Comparison of ENCODE assay signal across 9 cellular contexts in genomic region chr16:18983565-18984424, GRCh38. TPM values are rescaled to one million over a fixed set of nuclear protein-coding genes. Genes with fewer than 3 reads are reported as not detected.
DNase-seq lines count a peak whose midpoint lies in the region; ATAC-seq and TF ChIP-seq lines count a peak whose summit lies in the region.
"Had no signal": no experiment of that assay in that cellular context is flagged by ENCODE, and none has a peak within 500 bp of the region (broad histone marks: within the 10 kb centered on the region; RNA-seq: fewer than 3 reads in every experiment).

Gene TMC7 (plus strand): TSS chr16:18983934. CDS start chr16:18984064, 130 bp downstream.

- peak within 1 kb of the TSS; percentile 46 for H3K4me3 ChIP-seq in fibroblast of mammary gland (ENCODE audit: control insufficient read depth, low read depth, low read length)
- H3K4me3 ChIP-seq in mucosa of stomach (ENCODE audit: low read length) = peak within 1 kb of the TSS; percentile 1
- H3K4me3 ChIP-seq in thoracic aorta = peak within 1 kb of the TSS; percentile 74

- H3K9ac ChIP-seq in mucosa of stomach (ENCODE audit: low read length) = peak within 1 kb of the TSS; percentile 74

- CTCF ChIA-PET in activated CD4-positive, alpha-beta T cell treated with anti-CD3 and anti-CD28 coated beads, Interleukin-2, amount 10 ng/mL, durations not matched to agents 7 days and 5 days (lab: Charles Lee) = no interaction called here

- POLR2A ChIA-PET in activated CD4-positive, alpha-beta T cell treated with anti-CD3 and anti-CD28 coated beads, Interleukin-2, amount 10 ng/mL, durations not matched to agents 7 days and 5 days (lab: Charles Lee) = no interaction called here

- H3K4me3 Mint-ChIP-seq in activated CD4-positive, alpha-beta T cell treated with anti-CD3 and anti-CD28 coated beads, Interleukin-2, amount 10 ng/mL, durations not matched to agents 7 days and 5 days = no peak within 1 kb of the TSS

- H3K9me3 ChIP-seq in mucosa of stomach (ENCODE audit: control insufficient read depth, low read length) = no peaks in the 10 kb centered on the region
- no peaks in the 10 kb centered on the region for H3K9me3 ChIP-seq in thoracic aorta

- H3K36me3 ChIP-seq in mucosa of stomach (ENCODE audit: control insufficient read depth, insufficient read depth, low read length) (no peaks in the 10 kb centered on the region), thoracic aorta (no peaks in the 10 kb centered on the region)

- H3K9me3 Mint-ChIP-seq in activated CD4-positive, alpha-beta T cell treated with anti-CD3 and anti-CD28 coated beads, Interleukin-2, amount 10 ng/mL, durations not matched to agents 7 days and 5 days = no peaks in the 10 kb centered on the region
- H3K9me3 Mint-ChIP-seq: naive thymus-derived CD8-positive, alpha-beta T cell had no signal

- TF ChIP-seq CTCF in 22Rv1 (IDR thresholded peaks at IDR 0.05) (peak; percentile 96), GM13976 (IDR thresholded peaks at IDR 0.05; ENCODE audit: borderline replicate concordance, control extremely low read depth, extremely low read depth, insufficient read depth, missing control alignments) (peak; percentile 32), fibroblast of mammary gland (conservative IDR thresholded peaks at IDR 0.05; ENCODE audit: control insufficient read depth, insufficient read depth, low read depth, low read length) (peak; percentile 65), thoracic aorta (IDR thresholded peaks at IDR 0.05) (peak; percentile 54)

- H3K27me3 Mint-ChIP-seq in activated CD4-positive, alpha-beta T cell treated with anti-CD3 and anti-CD28 coated beads, Interleukin-2, amount 10 ng/mL, durations not matched to agents 7 days and 5 days = peaks cover 40% of the 10 kb centered on the region

- H3K27me3 ChIP-seq in mucosa of stomach (ENCODE audit: control insufficient read depth, insufficient read depth, low read length) (no peaks in the 10 kb centered on the region), thoracic aorta (replicated peaks; ENCODE audit: insufficient read depth) (no peaks in the 10 kb centered on the region)

- H3K4me1 ChIP-seq in mucosa of stomach (ENCODE audit: control insufficient read depth, insufficient read depth, low read length) (peaks cover 4% of the 10 kb centered on the region), thoracic aorta (ENCODE audit: control insufficient read depth in 1 of 2, low read depth in 2 of 2) (peaks cover 4 to 13% of the 10 kb centered on the region in 2 donors)

- H3K27ac Mint-ChIP-seq in activated CD4-positive, alpha-beta T cell treated with anti-CD3 and anti-CD28 coated beads, Interleukin-2, amount 10 ng/mL, durations not matched to agents 7 days and 5 days = no peak within 1 kb of the TSS
- H3K27ac Mint-ChIP-seq: naive thymus-derived CD8-positive, alpha-beta T cell had no signal

- H3K4me1 Mint-ChIP-seq in activated CD4-positive, alpha-beta T cell treated with anti-CD3 and anti-CD28 coated beads, Interleukin-2, amount 10 ng/mL, durations not matched to agents 7 days and 5 days = peaks cover 1% of the 10 kb centered on the region

- no peak for ATAC-seq in thoracic aorta (ENCODE audit: insufficient number of reproducible peaks, low FRiP score, low read depth)

- H3K36me3 Mint-ChIP-seq in activated CD4-positive, alpha-beta T cell treated with anti-CD3 and anti-CD28 coated beads, Interleukin-2, amount 10 ng/mL, durations not matched to agents 7 days and 5 days (ENCODE audit: low read depth) = no peaks in the 10 kb centered on the region
- H3K36me3 Mint-ChIP-seq: naive thymus-derived CD8-positive, alpha-beta T cell had no signal

- DNase-seq in GM13976 (ENCODE audit: low spot score) (peak; percentile 68), NCI-H2196 (lab: John Stamatoyannopoulos, UW; ENCODE audit: unreplicated experiment) (peak; percentile 87), fibroblast of mammary gland (ENCODE audit: low read depth) (peak; percentile 74), thoracic aorta (ENCODE audit: low spot score) (peak; percentile 11), activated gamma-delta T cell (lab: John Stamatoyannopoulos, UW) (no peak)
- DNase-seq in activated CD4-positive, alpha-beta T cell treated with anti-CD3 and anti-CD28 coated beads, Interleukin-2, amount 10 ng/mL, durations not matched to agents 7 days and 5 days = peak; percentile 10

- peak within 1 kb of the TSS; percentile 54 for H3K27ac ChIP-seq in 22Rv1
- peak within 1 kb of the TSS in 1 of 2 donors; percentile 23 for H3K27ac ChIP-seq in thoracic aorta

- in situ Hi-C loops in GM13976 (cut with MboI; ENCODE audit: low sequenced_read_pairs, unreplicated experiment) = no loop called here

RNA-seq across cellular contexts. Expression of gene TMC7, which starts in this region (rescaled TPM):
- total RNA-seq in activated CD4-positive, alpha-beta T cell treated with anti-CD3 and anti-CD28 coated beads, Interleukin-2, amount 10 ng/mL, durations not matched to agents 7 days and 5 days = not detected
- under 1 TPM; 0.49 to 0.81 TPM for total RNA-seq in thoracic aorta
- total RNA-seq: naive thymus-derived CD8-positive, alpha-beta T cell had no signal

Comparison
In these comparisons a context has a peak if more than half of its experiments do, and no peak if none do; other contexts are left out.
1. Peak in DNase-seq in activated CD4-positive, alpha-beta T cell treated with anti-CD3 and anti-CD28 coated beads, Interleukin-2, amount 10 ng/mL, durations not matched to agents 7 days and 5 days; RNA of the gene not detected or under 1 TPM.
2. Peak in DNase-seq and H3K4me3 ChIP-seq in thoracic aorta; RNA of the gene not detected or under 1 TPM.
3. CTCF ChIP-seq: peak in every context shown above with its lines; median percentile 96 in 22Rv1; 65 in fibroblast of mammary gland; 54 in thoracic aorta; 32 in GM13976.
4. H3K4me3 ChIP-seq: peak in every context shown above with its lines; median percentile 74 in thoracic aorta; 46 in fibroblast of mammary gland; 1 in mucosa of stomach.